In the genomic region with DNA sequence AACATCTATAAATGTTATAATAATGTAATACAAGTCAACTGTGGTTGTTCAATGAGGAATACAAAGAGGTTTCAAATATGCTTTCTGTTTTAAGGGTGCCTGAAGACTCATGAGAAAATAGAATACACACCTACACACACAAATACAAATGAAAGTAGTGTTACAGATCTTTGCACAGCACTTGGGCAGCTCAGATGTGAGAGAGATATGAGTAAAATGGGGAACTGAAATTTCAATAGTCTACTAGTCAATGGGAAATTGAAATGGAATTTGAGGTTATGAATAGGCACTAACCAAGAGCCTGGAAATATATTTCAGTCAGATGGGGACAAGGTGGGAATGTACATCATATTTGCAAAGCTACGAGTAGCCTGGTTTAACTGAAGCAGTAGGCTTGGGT, we compare ENCODE assay signal across 19 cellular contexts.
DNase-seq lines count a peak whose midpoint lies in the region; ATAC-seq, FAIRE-seq and TF ChIP-seq lines count a peak whose summit lies in the region.
"Had no signal": no experiment of that assay in that cellular context is flagged by ENCODE, and none has a peak within 500 bp of the region (broad histone marks: within the 10 kb centered on the region; RNA-seq: fewer than 3 reads in every experiment).

No MANE protein-coding gene starts in this region.

- TF ChIP-seq CTCF in brain microvascular endothelial cell (IDR thresholded peaks at IDR 0.05; ENCODE audit: low read depth, low read length, missing control alignments) (no peak), D721Med (IDR thresholded peaks at IDR 0.05; ENCODE audit: insufficient read depth, missing control alignments) (no peak)

- H3K4me3 ChIP-seq in brain microvascular endothelial cell (ENCODE audit: low read depth, low read length) = no peak overlapping the region
- H3K4me3 ChIP-seq: breast epithelium, neural progenitor cell, upper lobe of right lung had no signal

- H3K27ac Mint-ChIP-seq in activated CD4-positive, alpha-beta T cell treated with anti-CD3 and anti-CD28 coated beads for 36 hours = no peak overlapping the region
- no peak overlapping the region for H3K27ac Mint-ChIP-seq in activated CD4-positive, alpha-beta T cell treated with anti-CD3 and anti-CD28 coated beads, Interleukin-2, amount 10 ng/mL, durations not matched to agents 7 days and 5 days
- H3K27ac Mint-ChIP-seq: activated naive CD8-positive, alpha-beta T cell; CD8-positive, alpha-beta T cell; neural progenitor cell; stimulated activated naive CD8-positive, alpha-beta T cell treated with anti-CD3 and anti-CD28 coated beads, Interleukin-15, Interleukin-2, amounts not matched to agents 100 ng/mL and 50 ng/mL, for 24 hours had no signal

- no peak overlapping the region for H3K27ac ChIP-seq in brain microvascular endothelial cell
- H3K27ac ChIP-seq: breast epithelium, neural progenitor cell, upper lobe of right lung had no signal

- CTCF ChIA-PET in activated CD4-positive, alpha-beta T cell treated with anti-CD3 and anti-CD28 coated beads for 36 hours (lab: Charles Lee) = no interaction called here
- CTCF ChIA-PET in activated CD4-positive, alpha-beta T cell treated with anti-CD3 and anti-CD28 coated beads, Interleukin-2, amount 10 ng/mL, durations not matched to agents 7 days and 5 days (lab: Charles Lee) = no interaction called here

- H3K27me3 ChIP-seq in brain microvascular endothelial cell (replicated peaks) = no peaks in the 10 kb centered on the region
- H3K27me3 ChIP-seq: breast epithelium, neural progenitor cell, upper lobe of right lung had no signal

- H3K36me3 ChIP-seq in brain microvascular endothelial cell (replicated peaks) = no peaks in the 10 kb centered on the region
- H3K36me3 ChIP-seq: breast epithelium, neural progenitor cell, upper lobe of right lung had no signal

- H3K4me3 Mint-ChIP-seq in activated CD4-positive, alpha-beta T cell treated with anti-CD3 and anti-CD28 coated beads for 36 hours = no peak overlapping the region
- H3K4me3 Mint-ChIP-seq in activated CD4-positive, alpha-beta T cell treated with anti-CD3 and anti-CD28 coated beads, Interleukin-2, amount 10 ng/mL, durations not matched to agents 7 days and 5 days = no peak overlapping the region
- H3K4me3 Mint-ChIP-seq: activated naive CD8-positive, alpha-beta T cell; CD8-positive, alpha-beta T cell; neural progenitor cell; stimulated activated naive CD8-positive, alpha-beta T cell treated with anti-CD3 and anti-CD28 coated beads, Interleukin-15, Interleukin-2, amounts not matched to agents 100 ng/mL and 50 ng/mL, for 24 hours had no signal

- DNase-seq in activated CD4-positive, alpha-beta T cell treated with anti-CD3 and anti-CD28 coated beads for 36 hours = no peak
- no peak for DNase-seq in brain microvascular endothelial cell
- DNase-seq in activated CD4-positive, alpha-beta T cell treated with anti-CD3 and anti-CD28 coated beads, Interleukin-2, amount 10 ng/mL, durations not matched to agents 7 days and 5 days = no peak
- no peak for DNase-seq in D721Med (ENCODE audit: insufficient read length, low spot score)
- DNase-seq: CD8-positive, alpha-beta T cell; KG1; NCI-H1436 treated with DMSO at 0.1 percent for 48 hours; NCI-H446 treated with DMSO at 0.1 percent for 48 hours; T-helper 9 cell; upper lobe of right lung had no signal

- peaks cover 11% of the 10 kb centered on the region for H3K9me3 Mint-ChIP-seq in activated CD4-positive, alpha-beta T cell treated with anti-CD3 and anti-CD28 coated beads for 36 hours (ENCODE audit: low read depth)
- H3K9me3 Mint-ChIP-seq in activated CD4-positive, alpha-beta T cell treated with anti-CD3 and anti-CD28 coated beads, Interleukin-2, amount 10 ng/mL, durations not matched to agents 7 days and 5 days = no peaks in the 10 kb centered on the region
- H3K9me3 Mint-ChIP-seq: neural progenitor cell had no signal

- no peak for FAIRE-seq in D721Med (lab: Jason Lieb, UNC)
- FAIRE-seq: keratinocyte had no signal

- in situ Hi-C loops in brain microvascular endothelial cell (cut with HindIII; ENCODE audit: low pct_ligation_motif_present, low sequenced_read_pairs) = no loop called here

- H3K4me1 Mint-ChIP-seq in activated CD4-positive, alpha-beta T cell treated with anti-CD3 and anti-CD28 coated beads for 36 hours = no peaks in the 10 kb centered on the region
- H3K4me1 Mint-ChIP-seq in activated CD4-positive, alpha-beta T cell treated with anti-CD3 and anti-CD28 coated beads, Interleukin-2, amount 10 ng/mL, durations not matched to agents 7 days and 5 days = no peaks in the 10 kb centered on the region
- H3K4me1 Mint-ChIP-seq: neural progenitor cell had no signal

- no peaks in the 10 kb centered on the region for H3K27me3 Mint-ChIP-seq in activated CD4-positive, alpha-beta T cell treated with anti-CD3 and anti-CD28 coated beads for 36 hours
- H3K27me3 Mint-ChIP-seq in activated CD4-positive, alpha-beta T cell treated with anti-CD3 and anti-CD28 coated beads, Interleukin-2, amount 10 ng/mL, durations not matched to agents 7 days and 5 days = no peaks in the 10 kb centered on the region
- H3K27me3 Mint-ChIP-seq: activated naive CD8-positive, alpha-beta T cell; stimulated activated naive CD8-positive, alpha-beta T cell treated with anti-CD3 and anti-CD28 coated beads, Interleukin-15, Interleukin-2, amounts not matched to agents 100 ng/mL and 50 ng/mL, for 24 hours had no signal

- POLR2A ChIA-PET in activated CD4-positive, alpha-beta T cell treated with anti-CD3 and anti-CD28 coated beads for 36 hours (lab: Charles Lee) = no interaction called here
- POLR2A ChIA-PET in activated CD4-positive, alpha-beta T cell treated with anti-CD3 and anti-CD28 coated beads, Interleukin-2, amount 10 ng/mL, durations not matched to agents 7 days and 5 days (lab: Charles Lee) = no interaction called here

- ATAC-seq in GM18498 (IDR thresholded peaks at IDR 0.05; ENCODE audit: unreplicated experiment) (peak; percentile 76), GM19395 (IDR thresholded peaks at IDR 0.05; ENCODE audit: unreplicated experiment) (peak; percentile 87), HG02852 (IDR thresholded peaks at IDR 0.05; ENCODE audit: unreplicated experiment) (peak; percentile 92), HG03520 (IDR thresholded peaks at IDR 0.05; ENCODE audit: unreplicated experiment) (peak; percentile 84)
- ATAC-seq in activated CD4-positive, alpha-beta T cell treated with anti-CD3 and anti-CD28 coated beads for 36 hours = no peak
- ATAC-seq: CD8-positive, alpha-beta T cell; upper lobe of right lung had no signal

- H3K36me3 Mint-ChIP-seq in activated CD4-positive, alpha-beta T cell treated with anti-CD3 and anti-CD28 coated beads for 36 hours (ENCODE audit: low read depth) = no peaks in the 10 kb centered on the region
- no peaks in the 10 kb centered on the region for H3K36me3 Mint-ChIP-seq in activated CD4-positive, alpha-beta T cell treated with anti-CD3 and anti-CD28 coated beads, Interleukin-2, amount 10 ng/mL, durations not matched to agents 7 days and 5 days (ENCODE audit: low read depth)
- H3K36me3 Mint-ChIP-seq: activated naive CD8-positive, alpha-beta T cell; CD8-positive, alpha-beta T cell; neural progenitor cell had no signal

- intact Hi-C loops in activated CD4-positive, alpha-beta T cell treated with anti-CD3 and anti-CD28 coated beads for 36 hours (cut with DNase I, micrococcal nuclease) = no loop called here
